ENCODE assay signal across 9 cellular contexts in the genomic region with DNA sequence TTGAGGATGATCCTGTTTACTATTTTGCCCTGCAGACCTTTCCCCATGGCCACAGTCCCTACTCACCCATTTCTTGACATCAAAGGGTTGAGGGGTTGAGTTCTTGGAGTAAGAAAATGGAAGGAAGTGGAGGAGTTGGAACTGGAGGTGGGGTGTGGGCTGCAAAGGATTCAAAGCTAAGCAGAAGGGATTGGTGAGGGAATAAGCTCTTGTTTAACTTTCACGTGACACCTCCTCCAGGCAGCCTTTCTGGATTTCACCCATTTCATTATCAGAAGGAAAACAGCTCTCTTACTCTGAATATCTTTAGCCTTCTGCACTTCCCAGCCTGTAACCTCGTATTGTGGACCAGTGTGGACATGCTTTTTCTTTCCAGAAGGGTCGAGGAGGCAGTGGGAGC. TPM values are rescaled to one million over a fixed set of nuclear protein-coding genes. Genes with fewer than 3 reads are reported as not detected.
DNase-seq lines count a peak whose midpoint lies in the region; ATAC-seq, FAIRE-seq and TF ChIP-seq lines count a peak whose summit lies in the region.
"Had no signal": no experiment of that assay in that cellular context is flagged by ENCODE, and none has a peak within 500 bp of the region (broad histone marks: within the 10 kb centered on the region; RNA-seq: fewer than 3 reads in every experiment).

No MANE protein-coding gene starts in this region.

- H3K4me3 Mint-ChIP-seq in activated naive CD8-positive, alpha-beta T cell treated with anti-CD3 and anti-CD28 coated beads, Interleukin-2, amount 50 U/mL, for 24 hours: peak overlapping the region; percentile 79

- TF ChIP-seq RAD21 in A549 (conservative IDR thresholded peaks at IDR 0.05 in 1 of 2, IDR thresholded peaks at IDR 0.05 in 1 of 2): no peak

- WGBS in A549 (ENCODE audit: missing lambda C conversion rate): 31% methylated on average over 3 of the region's 3 CpGs

- H3K4me3 ChIP-seq in A549: peak overlapping the region; percentile 37
- no peak overlapping the region for H3K4me3 ChIP-seq in HEK293 (ENCODE audit: low read depth, low read length)
- peak overlapping the region; percentile 43 to 48 for H3K4me3 ChIP-seq in mucosa of rectum (ENCODE audit: low read length in 2 of 2)

- FAIRE-seq in A549 (lab: Jason Lieb, UNC): no peak
- FAIRE-seq in HTR-8/SVneo (lab: Jason Lieb, UNC): no peak

- peaks cover 15% of the 10 kb centered on the region for H3K4me1 Mint-ChIP-seq in activated naive CD8-positive, alpha-beta T cell treated with anti-CD3 and anti-CD28 coated beads, Interleukin-2, amount 50 U/mL, for 24 hours

- H3K27ac Mint-ChIP-seq in activated naive CD8-positive, alpha-beta T cell treated with anti-CD3 and anti-CD28 coated beads, Interleukin-2, amount 50 U/mL, for 24 hours: no peak overlapping the region

- TF ChIP-seq EP300 in A549 (IDR thresholded peaks at IDR 0.05): no peak

- H3K27me3 Mint-ChIP-seq in activated naive CD8-positive, alpha-beta T cell treated with anti-CD3 and anti-CD28 coated beads, Interleukin-2, amount 50 U/mL, for 24 hours: no peaks in the 10 kb centered on the region

- H3K27ac ChIP-seq in A549 (peak overlapping the region; percentile 11 to 89; a peak in 4 of 6 replicates), HEK293 (ENCODE audit: extremely low read depth, low read depth, low read length) (no peak overlapping the region), mucosa of rectum (ENCODE audit: low read depth in 2 of 2, low read length in 2 of 2) (no peak overlapping the region)

- H3K27me3 ChIP-seq in mucosa of rectum (ENCODE audit: control insufficient read depth in 2 of 2, insufficient read depth in 2 of 2, low read length in 2 of 2): peaks cover 0 to 3% of the 10 kb centered on the region in 2 donors

- CTCF ChIA-PET in A549 (lab: Yijun Ruan, JAX): interaction anchor here (0.9 to 7.9 kb wide), 5 partner anchors 8 to 455 kb away, joined by 3 to 69 read pairs (median 3); a partner anchor contains a TSS
- CTCF ChIA-PET in HEK293 (lab: Yijun Ruan, JAX): interaction anchor here (0.7 to 1.5 kb wide), 4 partner anchors 9 to 225 kb away, joined by 3 to 5 read pairs (median 4); no protein-coding TSS in a partner anchor

- H3K4me1 ChIP-seq in A549 (0 out of 3 replicates have a peak, but pooled peaks cover 4% of the 10 kb centered on the region), HEK293 (ENCODE audit: control insufficient read depth, insufficient read depth, low read length) (no peaks in the 10 kb centered on the region), mucosa of rectum (ENCODE audit: control insufficient read depth in 2 of 2, insufficient read depth in 2 of 2, low read length in 2 of 2) (peaks cover 3 to 5% of the 10 kb centered on the region in 2 donors)

- H3K9me3 Mint-ChIP-seq in activated naive CD8-positive, alpha-beta T cell treated with anti-CD3 and anti-CD28 coated beads, Interleukin-2, amount 50 U/mL, for 24 hours: no peaks in the 10 kb centered on the region

- no peak for TF ChIP-seq CTCF in A549 (IDR thresholded peaks at IDR 0.05)
- no peak for TF ChIP-seq CTCF in HEK293 (tag by site-specific recombination; IDR thresholded peaks at IDR 0.05)

- H3K36me3 ChIP-seq in HEK293 (ENCODE audit: control insufficient read depth in 2 of 2, insufficient read depth in 1 of 2, low read length in 2 of 2) (no peaks in the 10 kb centered on the region), mucosa of rectum (ENCODE audit: control insufficient read depth in 2 of 2, insufficient read depth in 2 of 2, low read length in 2 of 2) (no peaks in the 10 kb centered on the region)

- H3K9ac ChIP-seq in mucosa of rectum (ENCODE audit: low read depth in 1 of 2, low read length in 2 of 2): no peak overlapping the region

- H3K4me2 ChIP-seq in A549: peak overlapping the region; percentile 90

- TF ChIP-seq POLR2A in A549 (IDR thresholded peaks at IDR 0.05; ENCODE audit: low read length) (no peak), GM18505 (IDR thresholded peaks at IDR 0.05; ENCODE audit: borderline replicate concordance, extremely low read depth, insufficient read depth, insufficient read length) (no peak)

- H3K36me3 Mint-ChIP-seq in activated naive CD8-positive, alpha-beta T cell treated with anti-CD3 and anti-CD28 coated beads, Interleukin-2, amount 50 U/mL, for 24 hours (ENCODE audit: low read depth): peaks cover 3% of the 10 kb centered on the region

- DNase-seq in A549 (ENCODE audit: low read depth in 1 of 2, low spot score in 1 of 2): no peak
- DNase-seq in activated naive CD8-positive, alpha-beta T cell treated with anti-CD3 and anti-CD28 coated beads, Interleukin-2, amount 50 U/mL, for 24 hours: no peak
- no peak for DNase-seq in GM19240 (ENCODE audit: insufficient read length, low spot score)
- DNase-seq in HTR-8/SVneo (ENCODE audit: insufficient read length, low spot score): no peak
- DNase-seq in foreskin melanocyte: no peak
- DNase-seq: DMS79 treated with DMSO at 0.1 percent for 48 hours had no signal

- H3K9me3 ChIP-seq in A549: no peaks in the 10 kb centered on the region
- H3K9me3 ChIP-seq in HEK293 (ENCODE audit: control insufficient read depth, insufficient read depth, low read depth, low read length): no peaks in the 10 kb centered on the region
- no peaks in the 10 kb centered on the region for H3K9me3 ChIP-seq in mucosa of rectum (ENCODE audit: control insufficient read depth in 2 of 2, low read length in 2 of 2)

- ATAC-seq in A549: no peak
- no peak for ATAC-seq in activated naive CD8-positive, alpha-beta T cell treated with anti-CD3 and anti-CD28 coated beads, Interleukin-2, amount 50 U/mL, for 24 hours
- ATAC-seq in GM18505 (IDR thresholded peaks at IDR 0.05; ENCODE audit: unreplicated experiment): no peak

- POLR2A ChIA-PET in A549 (lab: Yijun Ruan, JAX) (interaction anchor here (1.0 to 2.2 kb wide), 3 partner anchors 8 to 40 kb away, joined by 3 to 10 read pairs (median 3); a partner anchor contains a TSS), HEK293 (lab: Yijun Ruan, JAX) (interaction anchor here (0.6 to 4.8 kb wide), 7 partner anchors 10 to 264 kb away, joined by 3 to 28 read pairs (median 4); a partner anchor contains a TSS)

TF ChIP-seq in A549, 52 proteins besides CTCF, POLR2A, EP300 and RAD21 (continues in another document):
- peak; percentile 85; the same call in 1 of the 2 replicates for TF ChIP-seq KDM1A (IDR thresholded peaks at IDR 0.05; ENCODE audit: low read depth)
- TF ChIP-seq GATA3 (IDR thresholded peaks at IDR 0.05; ENCODE audit: borderline replicate concordance): no peak
- TF ChIP-seq ZFP36 (IDR thresholded peaks at IDR 0.05; ENCODE audit: borderline replicate concordance, partially characterized antibody): peak; percentile 99

TF ChIP-seq in HEK293, 187 proteins besides CTCF, POLR2A, EP300 and RAD21:
- TF ChIP-seq ZNF747 (tag by site-specific recombination; IDR thresholded peaks at IDR 0.05): no peak
- TF ChIP-seq, protein P1, sequence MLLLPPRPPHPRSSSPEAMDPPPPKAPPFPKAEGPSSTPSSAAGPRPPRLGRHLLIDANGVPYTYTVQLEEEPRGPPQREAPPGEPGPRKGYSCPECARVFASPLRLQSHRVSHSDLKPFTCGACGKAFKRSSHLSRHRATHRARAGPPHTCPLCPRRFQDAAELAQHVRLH (tag by site-specific recombination; IDR thresholded peaks at IDR 0.05): peak; percentile 92

RNA-seq across cellular contexts. Expression of a gene that starts 13.7 kb away (rescaled TPM):
- polyA plus RNA-seq in A549 (2011; rRNA removed) (4.6 and 6.1 TPM in 2 replicates), A549 (2017; fragmentation: RNase III; extraction: RNeasy Plus Mini Kit Qiagen cat#74134 plus additional on column Dnase treatment) (10.0 to 15.2 TPM (median 14.8 TPM) in 3 replicates)
- polyA plus RNA-seq in A549 (2012; cell fraction: cytosol; rRNA removed): 17.0 and 22.0 TPM in 2 replicates
- polyA plus RNA-seq in A549 (2012; cell fraction: nucleus; rRNA removed): 20.5 and 20.8 TPM in 2 replicates
- polyA minus RNA-seq in A549 (2011; rRNA and poly(A)+ RNA removed): 1.9 and 3.3 TPM in 2 replicates

RNA-seq across cellular contexts. Expression of a gene that starts 15.3 kb away (rescaled TPM):
- polyA plus RNA-seq in A549 (2011; rRNA removed): 1.1 and 1.3 TPM in 2 replicates
- polyA plus RNA-seq in A549 (2012; cell fraction: cytosol; rRNA removed): 2.3 and 3.0 TPM in 2 replicates
- 7.6 and 9.0 TPM in 2 replicates for polyA plus RNA-seq in A549 (2012; cell fraction: nucleus; rRNA removed)
- 2.5 to 3.1 TPM (median 3.0 TPM) in 3 replicates for polyA plus RNA-seq in A549 (2017; fragmentation: RNase III; extraction: RNeasy Plus Mini Kit Qiagen cat#74134 plus additional on column Dnase treatment)
- 0.92 and 1.1 TPM in 2 replicates for polyA minus RNA-seq in A549 (2011; rRNA and poly(A)+ RNA removed)

RNA-seq across cellular contexts. Expression of a gene that starts 23.9 kb away (rescaled TPM):
- polyA plus RNA-seq in A549 (2011; rRNA removed) (1.2 and 1.7 TPM in 2 replicates), A549 (2017; fragmentation: RNase III; extraction: RNeasy Plus Mini Kit Qiagen cat#74134 plus additional on column Dnase treatment) (5.5 to 9.2 TPM (median 8.2 TPM) in 3 replicates)
- 1.9 and 2.3 TPM in 2 replicates for polyA plus RNA-seq in A549 (2012; cell fraction: cytosol; rRNA removed)
- 10.3 and 11.4 TPM in 2 replicates for polyA plus RNA-seq in A549 (2012; cell fraction: nucleus; rRNA removed)
- polyA minus RNA-seq in A549 (2011; rRNA and poly(A)+ RNA removed): 0.91 and 1.3 TPM in 2 replicates

RNA-seq across cellular contexts. Expression of a gene that starts 30.2 kb away (rescaled TPM):
- polyA plus RNA-seq in A549 (2011; rRNA removed): not detected in 2 replicates
- polyA plus RNA-seq in A549 (2012; cell fraction: cytosol; rRNA removed): not detected in 2 replicates
- not detected in 2 replicates for polyA plus RNA-seq in A549 (2012; cell fraction: nucleus; rRNA removed)
- not detected in 3 replicates for polyA plus RNA-seq in A549 (2017; fragmentation: RNase III; extraction: RNeasy Plus Mini Kit Qiagen cat#74134 plus additional on column Dnase treatment)
- polyA minus RNA-seq in A549 (2011; rRNA and poly(A)+ RNA removed): not detected in 2 replicates

RNA-seq across cellular contexts. Expression of a gene that starts 39.9 kb away (rescaled TPM):
- polyA plus RNA-seq in A549 (2011; rRNA removed): 0.36 and 0.52 TPM in 2 replicates
- polyA plus RNA-seq in A549 (2012; cell fraction: cytosol; rRNA removed): 0.57 and 0.65 TPM in 2 replicates
- 1.1 and 1.4 TPM in 2 replicates for polyA plus RNA-seq in A549 (2012; cell fraction: nucleus; rRNA removed)
- polyA plus RNA-seq in A549 (2017; fragmentation: RNase III; extraction: RNeasy Plus Mini Kit Qiagen cat#74134 plus additional on column Dnase treatment): 0.13 to 0.37 TPM (median 0.19 TPM) in 3 replicates
- polyA minus RNA-seq in A549 (2011; rRNA and poly(A)+ RNA removed): 1.2 and 1.8 TPM in 2 replicates

Comparison
In these comparisons a context has a peak if more than half of its experiments do, and no peak if none do; other contexts are left out.
1. H3K27ac ChIP-seq: peak in A549 (2 of 2); none in HEK293 (single experiment) and mucosa of rectum (0 of 2).